1 cellular context compared by ENCODE assay signal in genomic region chr17:7586673-7587419, GRCh38.
TF ChIP-seq lines count a peak whose summit lies in the region.

No MANE protein-coding gene starts in this region.

TF ChIP-seq in WTC11, 78 proteins besides CTCF, POLR2A, EP300 and RAD21 (continued from another document):
- TF ChIP-seq, protein P1, sequence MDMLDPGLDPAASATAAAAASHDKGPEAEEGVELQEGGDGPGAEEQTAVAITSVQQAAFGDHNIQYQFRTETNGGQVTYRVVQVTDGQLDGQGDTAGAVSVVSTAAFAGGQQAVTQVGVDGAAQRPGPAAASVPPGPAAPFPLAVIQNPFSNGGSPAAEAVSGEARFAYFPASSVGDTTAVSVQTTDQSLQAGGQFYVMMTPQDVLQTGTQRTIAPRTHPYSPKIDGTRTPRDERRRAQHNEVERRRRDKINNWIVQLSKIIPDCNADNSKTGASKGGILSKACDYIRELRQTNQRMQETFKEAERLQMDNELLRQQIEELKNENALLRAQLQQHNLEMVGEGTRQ (CRISPR knock-in tag; IDR thresholded peaks at IDR 0.05) = no peak
- TF ChIP-seq, protein P2, sequence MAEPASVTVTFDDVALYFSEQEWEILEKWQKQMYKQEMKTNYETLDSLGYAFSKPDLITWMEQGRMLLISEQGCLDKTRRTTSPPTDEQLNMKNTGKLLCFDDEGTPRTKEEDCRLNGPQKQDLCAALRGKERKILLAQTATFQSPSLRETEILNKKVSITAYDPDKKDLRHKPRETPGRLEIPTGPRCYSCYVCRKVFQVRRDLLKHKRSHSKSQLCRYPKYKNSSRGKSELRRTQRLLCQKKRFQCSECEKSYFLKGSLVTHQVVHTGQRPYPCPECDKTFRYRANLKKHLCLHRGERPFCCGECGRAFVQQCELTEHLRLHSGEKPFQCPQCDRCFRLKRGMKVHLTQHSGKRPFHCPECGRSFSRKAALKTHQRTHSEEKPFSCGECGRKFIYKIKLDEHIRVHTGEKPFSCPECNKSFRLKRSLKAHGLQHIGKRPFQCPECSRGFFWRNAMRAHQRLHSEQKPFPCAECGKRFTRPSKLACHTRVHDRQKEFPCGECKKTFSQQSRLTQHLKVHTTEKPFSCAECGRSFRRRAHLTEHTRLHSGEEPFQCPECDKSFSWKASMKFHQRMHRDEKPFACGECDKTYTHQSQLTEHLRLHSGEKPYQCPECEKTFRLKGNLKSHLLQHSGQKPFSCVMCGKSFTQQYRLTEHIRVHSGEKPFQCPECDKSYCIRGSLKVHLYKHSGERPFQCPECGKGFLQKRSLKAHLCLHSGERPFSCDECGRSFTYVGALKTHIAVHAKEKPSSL (CRISPR knock-in tag; conservative IDR thresholded peaks at IDR 0.05) = no peak
- TF ChIP-seq SP1 (CRISPR knock-in tag; conservative IDR thresholded peaks at IDR 0.05) = no peak
- no peak for TF ChIP-seq ZNF219 (CRISPR knock-in tag; IDR thresholded peaks at IDR 0.05; ENCODE audit: borderline replicate concordance)
- no peak for TF ChIP-seq ZNF263 (CRISPR knock-in tag; IDR thresholded peaks at IDR 0.05; ENCODE audit: low read depth)
